ENCODE assay signal across 15 cellular contexts in genomic region chr3:69273895-69274294, GRCh38.
DNase-seq lines count a peak whose midpoint lies in the region; ATAC-seq, FAIRE-seq and TF ChIP-seq lines count a peak whose summit lies in the region.
"Had no signal": no experiment of that assay in that cellular context is flagged by ENCODE, and none has a peak within 500 bp of the region (broad histone marks: within the 10 kb centered on the region; RNA-seq: fewer than 3 reads in every experiment).

No MANE protein-coding gene starts in this region.

- H3K36me3 ChIP-seq in bronchial epithelial cell (ENCODE audit: control insufficient read depth, insufficient read depth, low read length) (no peaks in the 10 kb centered on the region), BE2C (no peaks in the 10 kb centered on the region)
- H3K36me3 ChIP-seq: Peyer's patch had no signal

- no peaks in the 10 kb centered on the region for H3K4me1 ChIP-seq in BE2C
- H3K4me1 ChIP-seq: A549, Peyer's patch had no signal

- FAIRE-seq in bronchial epithelial cell (lab: Jason Lieb, UNC), result no peak
- FAIRE-seq: A549 had no signal

- no peaks in the 10 kb centered on the region for H3K9me3 ChIP-seq in BE2C
- H3K9me3 ChIP-seq: A549, Peyer's patch had no signal

- H3K4me3 ChIP-seq in bronchial epithelial cell (ENCODE audit: low read depth, low read length) (no peak overlapping the region), foreskin fibroblast (ENCODE audit: low read depth in 1 of 2, low read length in 2 of 2) (no peak overlapping the region), BE2C (ENCODE audit: low read depth, low read length) (no peak overlapping the region)
- H3K4me3 ChIP-seq: A549, Peyer's patch had no signal

- DNase-seq in A172 (ENCODE audit: low spot score), result peak; percentile 29
- peak; percentile 50 for DNase-seq in HT1080 (ENCODE audit: low read depth)
- peak; percentile 94 for DNase-seq in bronchial epithelial cell (ENCODE audit: low read depth)
- DNase-seq in foreskin fibroblast, result peak; percentile 6 to 7
- DNase-seq in BE2C, result no peak
- no peak for DNase-seq in pons (ENCODE audit: low spot score)
- DNase-seq: COR-L47, KBM-7, NCI-H1105 treated with DMSO at 0.1 percent for 48 hours, NCI-H187 treated with DMSO at 0.1 percent for 48 hours, NCI-H774, Peyer's patch had no signal

- no peak for ATAC-seq in GM19467 (IDR thresholded peaks at IDR 0.05; ENCODE audit: unreplicated experiment)
- no peak for ATAC-seq in HG03280 (IDR thresholded peaks at IDR 0.05; ENCODE audit: unreplicated experiment)
- ATAC-seq: A549 had no signal

- TF ChIP-seq CTCF in bronchial epithelial cell (IDR thresholded peaks at IDR 0.05; ENCODE audit: insufficient read depth, low read length, severe bottlenecking) (no peak), foreskin fibroblast (IDR thresholded peaks at IDR 0.05; ENCODE audit: low read depth, low read length) (no peak), BE2C (IDR thresholded peaks at IDR 0.05; ENCODE audit: low read depth, low read length) (no peak)

- no peaks in the 10 kb centered on the region for H3K27me3 ChIP-seq in bronchial epithelial cell (ENCODE audit: control insufficient read depth, insufficient read depth, low read length)
- no peaks in the 10 kb centered on the region for H3K27me3 ChIP-seq in BE2C
- H3K27me3 ChIP-seq: Peyer's patch had no signal

Comparison
In these comparisons a context has a peak if more than half of its experiments do, and no peak if none do; other contexts are left out.
1. DNase-seq: peak in A172 (single experiment), HT1080 (single experiment), bronchial epithelial cell (single experiment) and foreskin fibroblast (2 of 2); none in BE2C (single experiment) and pons (single experiment).